8 cellular contexts compared by ENCODE assay signal in the genomic region with DNA sequence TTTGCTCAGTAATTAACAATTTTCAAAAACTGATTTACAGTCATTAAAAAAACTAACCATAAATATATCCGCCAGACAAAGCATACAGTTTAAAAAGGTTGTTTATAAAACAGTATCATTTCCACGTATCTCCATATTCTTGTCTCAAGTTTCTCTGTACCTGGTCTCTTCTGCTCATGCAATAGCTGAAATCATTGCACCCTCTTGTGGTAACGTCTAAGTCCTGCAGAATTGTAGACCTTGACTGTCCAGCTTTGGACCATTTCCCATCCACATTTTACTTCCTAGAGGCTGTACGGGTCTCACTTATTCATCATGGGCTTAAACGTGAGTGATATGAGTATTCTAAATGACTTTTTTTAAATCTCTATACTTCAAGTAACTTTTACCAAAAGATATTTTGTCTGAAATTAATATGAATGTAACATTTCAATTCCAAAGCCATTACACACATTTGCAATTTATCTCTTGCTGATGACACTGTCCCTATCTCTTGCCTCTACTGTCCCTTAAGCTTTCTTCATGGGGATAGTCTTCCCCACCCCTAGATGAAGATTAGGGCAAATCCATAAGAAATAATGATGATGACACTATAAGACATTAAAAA.
DNase-seq lines count a peak whose midpoint lies in the region; ATAC-seq and TF ChIP-seq lines count a peak whose summit lies in the region.

No MANE protein-coding gene starts in this region.

- no peak overlapping the region for H2BK15ac ChIP-seq in IMR-90 (ENCODE audit: low read depth, low read length)

- no CpG with 5 or more reads among the region's 5 CpGs for WGBS in IMR-90 (ENCODE audit: extremely low coverage in 2 of 2, insufficient read length in 1 of 2), 2 experiments

- no peak overlapping the region for H3K9ac ChIP-seq in IMR-90 (ENCODE audit: low read depth, low read length)

- H3K9me3 Mint-ChIP-seq in neural crest cell, result peaks cover 10% of the 10 kb centered on the region

- H3K4ac ChIP-seq in IMR-90 (ENCODE audit: low read depth, low read length), result no peak overlapping the region

- POLR2A ChIA-PET in IMR-90 (lab: Charles Lee; ENCODE audit: unreplicated experiment), result no interaction called here

- DNase-seq in Daoy (ENCODE audit: low read depth), result peak; percentile 26
- peak; percentile 76 for DNase-seq in IMR-90
- DNase-seq in SHP77 treated with DMSO at 0.1 percent for 48 hours (lab: John Stamatoyannopoulos, UW), result peak; percentile 19
- peak; percentile 6 for DNase-seq in neural crest cell (ENCODE audit: low read depth, low spot score)
- no peak for DNase-seq in activated CD4-positive, CD25-positive, alpha-beta regulatory T cell treated with anti-CD3 and anti-CD28 coated beads, Interleukin-2, amount 50 U/mL, for 72 hours

- no peak overlapping the region for H3K4me3 Mint-ChIP-seq in neural crest cell

- H3K4me2 ChIP-seq in IMR-90 (ENCODE audit: low read depth, low read length), result no peak overlapping the region

- H4K5ac ChIP-seq in IMR-90 (ENCODE audit: low read depth, low read length), result no peak overlapping the region

- no TSS peak for BruUV-seq in IMR-90 (replicated peaks; lab: Mats Ljungman, UMichigan)

- no peaks in the 10 kb centered on the region for H4K20me1 ChIP-seq in IMR-90 (ENCODE audit: insufficient read depth, low read length)

- no peak overlapping the region for H3K18ac ChIP-seq in IMR-90 (ENCODE audit: low read depth, low read length)

- H3K36me3 Mint-ChIP-seq in neural crest cell (ENCODE audit: low read depth), result no peaks in the 10 kb centered on the region

- no peaks in the 10 kb centered on the region for H3K4me1 Mint-ChIP-seq in neural crest cell

- no peak overlapping the region for H2BK20ac ChIP-seq in IMR-90 (ENCODE audit: low read depth, low read length)

- TF ChIP-seq RAD21 in IMR-90 (IDR thresholded peaks at IDR 0.05; ENCODE audit: low read length), result peak; percentile 97

- intact Hi-C loops in IMR-90 (cut with micrococcal nuclease), result loop anchor here (1.0 to 10.0 kb wide), 6 partner anchors 143 to 483 kb away; partner anchors contain the start of gene AREG

- no peak overlapping the region for H4K8ac ChIP-seq in IMR-90 (ENCODE audit: low read depth in 2 of 2, low read length in 2 of 2)

- CTCF ChIA-PET in IMR-90 (lab: Yijun Ruan, JAX), result interaction anchor here (0.5 to 3.4 kb wide), 15 partner anchors 9 to 478 kb away, joined by 3 to 29 read pairs (median 4); no protein-coding TSS in a partner anchor

- H3K9me3 ChIP-seq in IMR-90 (ENCODE audit: control insufficient read depth, insufficient read depth, low read length), result no peaks in the 10 kb centered on the region

- H2AK9ac ChIP-seq in IMR-90 (replicated peaks; ENCODE audit: low read depth, low read length, poor library complexity), result no peak overlapping the region

- H3K14ac ChIP-seq in IMR-90 (replicated peaks; ENCODE audit: low read depth, low read length), result no peak overlapping the region

- H3K23ac ChIP-seq in IMR-90 (ENCODE audit: low read depth, low read length), result no peak overlapping the region

- H2BK120ac ChIP-seq in IMR-90 (ENCODE audit: low read depth, low read length), result no peak overlapping the region

- no peak overlapping the region for H2BK5ac ChIP-seq in IMR-90 (ENCODE audit: low read depth, low read length, poor library complexity, severe bottlenecking)

- H2AK5ac ChIP-seq in IMR-90 (ENCODE audit: low read depth, low read length), result no peak overlapping the region

- no peaks in the 10 kb centered on the region for H3K9me1 ChIP-seq in IMR-90 (ENCODE audit: insufficient read depth, low read length)

- no peak overlapping the region for H3K27ac Mint-ChIP-seq in neural crest cell (ENCODE audit: unreplicated experiment)

- TF ChIP-seq POLR2A in IMR-90 (IDR thresholded peaks at IDR 0.05; ENCODE audit: low read depth, low read length), result no peak

- no peak overlapping the region for H3K56ac ChIP-seq in IMR-90 (ENCODE audit: extremely low read depth, insufficient read depth, low read length)

- H2AFZ ChIP-seq in IMR-90 (replicated peaks; ENCODE audit: low read length, poor library complexity), result no peak overlapping the region

- no peak overlapping the region for H4K91ac ChIP-seq in IMR-90 (ENCODE audit: insufficient read depth, low read depth, low read length)

- in situ Hi-C loops in IMR-90 (cut with MboI; ENCODE audit: low sequenced_read_pairs), result loop anchor here (10.0 kb wide), 1 partner anchor 481 kb away; no protein-coding TSS in a partner anchor

- ATAC-seq in GM19438 (IDR thresholded peaks at IDR 0.05; ENCODE audit: low read depth, unreplicated experiment) (peak; percentile 78), IMR-90 (ENCODE audit: low read depth) (peak; percentile 93), esophagus mucosa (peak; percentile 80), HG02571 (IDR thresholded peaks at IDR 0.05; ENCODE audit: unreplicated experiment) (no peak)

- H3K27me3 ChIP-seq in IMR-90 (ENCODE audit: control insufficient read depth, insufficient read depth, low read length), result peaks cover 1% of the 10 kb centered on the region; the same call in 1 of the 2 replicates

- no peak overlapping the region for H3K27ac ChIP-seq in IMR-90 (ENCODE audit: insufficient read depth, low read length)

- no peaks in the 10 kb centered on the region for H3K79me1 ChIP-seq in IMR-90 (ENCODE audit: low read depth in 1 of 2, low read length in 2 of 2)

- no peaks in the 10 kb centered on the region for H3K36me3 ChIP-seq in IMR-90 (ENCODE audit: control insufficient read depth, insufficient read depth, low read length)

- H3K4me1 ChIP-seq in IMR-90 (ENCODE audit: control insufficient read depth, insufficient read depth, low read length), result no peaks in the 10 kb centered on the region

- TF ChIP-seq CTCF in IMR-90 (conservative IDR thresholded peaks at IDR 0.05; ENCODE audit: low read depth, low read length), result peak; percentile 89
- TF ChIP-seq CTCF in neural crest cell (conservative IDR thresholded peaks at IDR 0.05), result peak; percentile 85

- dilution Hi-C loops in IMR-90 (cut with HindIII; ENCODE audit: low sequenced_read_pairs, unreplicated experiment), result no loop called here

- H3K27me3 Mint-ChIP-seq in neural crest cell (ENCODE audit: low read depth), result peaks cover 29% of the 10 kb centered on the region

- H3K4me3 ChIP-seq in IMR-90 (ENCODE audit: insufficient read depth, low read depth, low read length), result no peak overlapping the region

TF ChIP-seq in IMR-90, 13 proteins besides CTCF, POLR2A, EP300 and RAD21:
- peak; percentile 95 for TF ChIP-seq SMC3 (IDR thresholded peaks at IDR 0.05; ENCODE audit: low read depth, low read length)
- 0 out of 2 replicates have a peak, but pooled peaks have one; percentile 25 for TF ChIP-seq CEBPB (IDR thresholded peaks at IDR 0.05; ENCODE audit: low read depth, low read length)
- TF ChIP-seq ELK1 (IDR thresholded peaks at IDR 0.05; ENCODE audit: borderline replicate concordance, low read depth, low read length), result no peak
